Comparison of ENCODE assay signal across 11 cellular contexts in genomic region chr3:150149651-150150051, GRCh38.
DNase-seq lines count a peak whose midpoint lies in the region; ATAC-seq, FAIRE-seq and TF ChIP-seq lines count a peak whose summit lies in the region.
"Had no signal": no experiment of that assay in that cellular context is flagged by ENCODE, and none has a peak within 500 bp of the region (broad histone marks: within the 10 kb centered on the region; RNA-seq: fewer than 3 reads in every experiment).

No MANE protein-coding gene starts in this region.

- H3K36me3 Mint-ChIP-seq in WTC11: no peaks in the 10 kb centered on the region

- H3K4me3 ChIP-seq in epithelial cell of esophagus (ENCODE audit: low read length) (no peak overlapping the region), pancreas (no peak overlapping the region)

- FAIRE-seq in pancreas (lab: Jason Lieb, UNC): no peak

- H3K4me1 Mint-ChIP-seq in WTC11: peaks cover 4% of the 10 kb centered on the region; the same call in 1 of the 2 replicates
- H3K4me1 Mint-ChIP-seq: activated B cell treated with CpG ODN at 0.5 μM for 24 hours had no signal

- H3K27me3 ChIP-seq in pancreas: no peaks in the 10 kb centered on the region

- POLR2A ChIA-PET in WTC11 (lab: Charles Lee): no interaction called here

- H3K9me3 Mint-ChIP-seq in WTC11: peaks cover 5% of the 10 kb centered on the region
- H3K9me3 Mint-ChIP-seq: activated B cell treated with CpG ODN at 0.5 μM for 24 hours had no signal

- H3K27ac ChIP-seq in pancreas: no peak overlapping the region

- no peak overlapping the region for H3K27ac Mint-ChIP-seq in WTC11
- H3K27ac Mint-ChIP-seq: activated B cell treated with CpG ODN at 0.5 μM for 24 hours, progenitor cell of endocrine pancreas had no signal

- H3K27me3 Mint-ChIP-seq in WTC11 (ENCODE audit: low read depth): no peaks in the 10 kb centered on the region
- H3K27me3 Mint-ChIP-seq: progenitor cell of endocrine pancreas had no signal

- WGBS in pancreas, 2 donors: 0 to 12% methylated on average over 1 of the region's 1 CpG

- peak; percentile 58 for DNase-seq in GM03348 (ENCODE audit: low spot score)
- peak; percentile 19 for DNase-seq in NCI-H226
- peak; percentile 88 for DNase-seq in epithelial cell of esophagus (ENCODE audit: low read depth)
- no peak for DNase-seq in pancreas
- DNase-seq in SKM-1 (lab: John Stamatoyannopoulos, UW; ENCODE audit: unreplicated experiment): no peak
- no peak for DNase-seq in A172 (ENCODE audit: low spot score)
- no peak for DNase-seq in WTC11 (ENCODE audit: low spot score)
- DNase-seq in GM13976 (ENCODE audit: low spot score): no peak
- DNase-seq: activated B cell treated with CpG ODN at 0.5 μM for 24 hours, NCI-H524 treated with DMSO at 0.1 percent for 48 hours had no signal

- H3K4me3 Mint-ChIP-seq in WTC11: no peak overlapping the region
- H3K4me3 Mint-ChIP-seq: activated B cell treated with CpG ODN at 0.5 μM for 24 hours had no signal

- peak in 3 of 4 donors; percentile 51 to 84 (median 83) for ATAC-seq in pancreas
- no peak for ATAC-seq in WTC11

- no peaks in the 10 kb centered on the region for H3K4me1 ChIP-seq in pancreas

- CTCF ChIA-PET in WTC11 (lab: Charles Lee): no interaction called here

- intact Hi-C loops in pancreas (cut with DNase I): no loop called here

- TF ChIP-seq CTCF in epithelial cell of esophagus (IDR thresholded peaks at IDR 0.05; ENCODE audit: insufficient read depth, low read depth, low read length, missing control alignments): no peak
- no peak for TF ChIP-seq CTCF in pancreas (IDR thresholded peaks at IDR 0.05)
- TF ChIP-seq CTCF in WTC11 (IDR thresholded peaks at IDR 0.05): no peak
- TF ChIP-seq CTCF in GM13976 (IDR thresholded peaks at IDR 0.05; ENCODE audit: borderline replicate concordance, control extremely low read depth, extremely low read depth, insufficient read depth, missing control alignments): no peak

- in situ Hi-C loops in GM13976 (cut with MboI; ENCODE audit: low sequenced_read_pairs, unreplicated experiment): no loop called here

- H3K9me3 ChIP-seq in pancreas: no peaks in the 10 kb centered on the region

- H3K36me3 ChIP-seq in pancreas: no peaks in the 10 kb centered on the region

TF ChIP-seq in WTC11, 78 proteins besides CTCF, POLR2A, EP300 and RAD21:
- no peak for TF ChIP-seq ZBTB43 (CRISPR knock-in tag; IDR thresholded peaks at IDR 0.05)
- TF ChIP-seq ESRRA (CRISPR knock-in tag; IDR thresholded peaks at IDR 0.05; ENCODE audit: borderline replicate concordance): no peak
- no peak for TF ChIP-seq IRF1 (CRISPR knock-in tag; IDR thresholded peaks at IDR 0.05)
- no peak for TF ChIP-seq ARID4B (CRISPR knock-in tag; IDR thresholded peaks at IDR 0.05; ENCODE audit: borderline replicate concordance)
- no peak for TF ChIP-seq RELA (CRISPR knock-in tag; IDR thresholded peaks at IDR 0.05; ENCODE audit: borderline replicate concordance)
- no peak for TF ChIP-seq OVOL2 (CRISPR knock-in tag; IDR thresholded peaks at IDR 0.05; ENCODE audit: borderline replicate concordance)
- TF ChIP-seq NR1H2 (CRISPR knock-in tag; IDR thresholded peaks at IDR 0.05): no peak
- TF ChIP-seq TCF7 (CRISPR knock-in tag; IDR thresholded peaks at IDR 0.05; ENCODE audit: low read depth): no peak
TF ChIP-seq in WTC11: peak in this region for 0.

Comparison
In these comparisons a context has a peak if more than half of its experiments do, and no peak if none do; other contexts are left out.
1. DNase-seq: peak in GM03348 (single experiment), NCI-H226 (single experiment) and epithelial cell of esophagus (single experiment); none in pancreas (0 of 6), SKM-1 (single experiment), A172 (single experiment), WTC11 (single experiment) and GM13976 (single experiment).